Comparison of ENCODE assay signal across 14 cellular contexts in genomic region chr1:157249326-157249725, GRCh38.
DNase-seq lines count a peak whose midpoint lies in the region; ATAC-seq, FAIRE-seq and TF ChIP-seq lines count a peak whose summit lies in the region.
"Had no signal": no experiment of that assay in that cellular context is flagged by ENCODE, and none has a peak within 500 bp of the region (broad histone marks: within the 10 kb centered on the region; RNA-seq: fewer than 3 reads in every experiment).

No MANE protein-coding gene starts in this region.

- H2BK5ac ChIP-seq in neuronal stem cell (ENCODE audit: low read length) = no peak overlapping the region

- H3K27me3 ChIP-seq in GM06990 (replicated peaks; ENCODE audit: control insufficient read depth, insufficient read depth, low read length) (no peaks in the 10 kb centered on the region), GM12878 (replicated peaks in 1 of 2; ENCODE audit: control insufficient read depth in 2 of 2, insufficient read depth in 2 of 2, low read length in 1 of 2) (0 out of 4 replicates have a peak, but pooled peaks cover 0 to 4% of the 10 kb centered on the region in 2 experiments), neuronal stem cell (ENCODE audit: control insufficient read depth in 3 of 3, insufficient read depth in 3 of 3, low read depth in 1 of 3, low read length in 3 of 3) (no peaks in the 10 kb centered on the region)
- H3K27me3 ChIP-seq: Peyer's patch had no signal

- H3K4ac ChIP-seq in neuronal stem cell (ENCODE audit: low read length) = no peak overlapping the region

- H2AFZ ChIP-seq in GM12878 (ENCODE audit: control insufficient read depth, low read depth, low read length) (no peak overlapping the region), neuronal stem cell (ENCODE audit: low read length) (no peak overlapping the region)

- H3K36me3 ChIP-seq in GM06990 (ENCODE audit: control insufficient read depth, insufficient read depth, low read length) (no peaks in the 10 kb centered on the region), GM12878 (ENCODE audit: control insufficient read depth in 2 of 2, insufficient read depth in 2 of 2, low read length in 1 of 2) (no peaks in the 10 kb centered on the region), neuronal stem cell (replicated peaks in 1 of 2; ENCODE audit: control insufficient read depth in 2 of 2, insufficient read depth in 2 of 2, low read length in 2 of 2) (no peaks in the 10 kb centered on the region)
- H3K36me3 ChIP-seq: Peyer's patch had no signal

- RAD21 ChIA-PET in GM12878 (lab: Charles Lee; ENCODE audit: unreplicated experiment) = interaction anchor here (1.2 kb wide), 1 partner anchor 159 kb away, joined by 3 read pairs; no protein-coding TSS in a partner anchor

- H3K36me3 Mint-ChIP-seq in activated T-cell treated with anti-CD3 and anti-CD28 coated beads, Interleukin-2, amount 50 U/mL, for 4 hours (ENCODE audit: insufficient read depth) = no peaks in the 10 kb centered on the region

- H3K9me3 ChIP-seq in GM12878 (replicated peaks; ENCODE audit: control insufficient read depth, insufficient read depth, low read length) (no peaks in the 10 kb centered on the region; the same call in 2 of the 3 replicates), neuronal stem cell (replicated peaks in 1 of 2; ENCODE audit: control insufficient read depth in 2 of 2, insufficient read depth in 1 of 2, low read depth in 1 of 2, low read length in 2 of 2) (peaks cover 0 to 2% of the 10 kb centered on the region in 2 donors)

- no TSS peak for BruUV-seq in GM12878 (replicated peaks; lab: Mats Ljungman, UMichigan)

- H3K4me3 Mint-ChIP-seq in activated T-cell treated with anti-CD3 and anti-CD28 coated beads, Interleukin-2, amount 50 U/mL, for 4 hours = no peak overlapping the region
- H3K4me3 Mint-ChIP-seq: activated T-helper 1 cell treated with anti-CD3 and anti-CD28 coated beads, Interleukin-12 subunit alpha, Interleukin-12 subunit beta, Interleukin-2, Interleukin-4 antibody, amounts not matched to agents 30 ng/mL and 10 ng/mL and 1 ng/mL, durations not matched to agents 14 hours and 24 hours and 36 hours; naive thymus-derived CD4-positive, alpha-beta T cell had no signal

- no peak for TF ChIP-seq RAD21 in GM12878 (IDR thresholded peaks at IDR 0.05; ENCODE audit: insufficient read depth, low read depth, low read length)

- no peak overlapping the region for H2BK15ac ChIP-seq in neuronal stem cell (ENCODE audit: low read length)

- no peaks in the 10 kb centered on the region for H3K79me2 ChIP-seq in GM12878 (ENCODE audit: control insufficient read depth, insufficient read depth, low read length)

- DNase-seq in GM06990 (ENCODE audit: extremely low read depth, insufficient read length) = peak; percentile 20
- DNase-seq in GM12878 (ENCODE audit: low read depth, low spot score) = peak; percentile 56
- DNase-seq in urothelium cell line (ENCODE audit: low spot score) = no peak
- DNase-seq in epidermal melanocyte (ENCODE audit: insufficient read length, low spot score) = no peak
- DNase-seq in neuronal stem cell (ENCODE audit: low spot score) = no peak
- DNase-seq in activated T-cell treated with anti-CD3 and anti-CD28 coated beads, Interleukin-2, amount 50 U/mL, for 4 hours = no peak
- DNase-seq: activated CD4-positive, alpha-beta T cell treated with anti-CD3 and anti-CD28 coated beads for 1 hour; naive thymus-derived CD4-positive, alpha-beta T cell; NCI-H345; Peyer's patch; stimulated activated CD4-positive, alpha-beta T cell treated with anti-CD3 and anti-CD28 coated beads, Interleukin-2, amount 100 ng/mL, for 24 hours had no signal

- no peak overlapping the region for H2BK120ac ChIP-seq in neuronal stem cell (ENCODE audit: low read depth, low read length)

- no peak overlapping the region for H3K23ac ChIP-seq in neuronal stem cell (ENCODE audit: low read depth, low read length, poor library complexity)

- no peak overlapping the region for H4K8ac ChIP-seq in neuronal stem cell (ENCODE audit: low read depth, low read length)

- no peaks in the 10 kb centered on the region for H3K9me3 Mint-ChIP-seq in activated T-cell treated with anti-CD3 and anti-CD28 coated beads, Interleukin-2, amount 50 U/mL, for 4 hours
- H3K9me3 Mint-ChIP-seq: activated T-helper 1 cell treated with anti-CD3 and anti-CD28 coated beads, Interleukin-12 subunit alpha, Interleukin-12 subunit beta, Interleukin-2, Interleukin-4 antibody, amounts not matched to agents 30 ng/mL and 10 ng/mL and 1 ng/mL, durations not matched to agents 14 hours and 24 hours and 36 hours had no signal

- no peak overlapping the region for H3K18ac ChIP-seq in neuronal stem cell (ENCODE audit: low read length)

- WGBS in GM12878 (ENCODE audit: insufficient coverage, insufficient replicate concordance, low lambda C conversion rate, missing lambda C conversion rate) = 4% methylated on average over 2 of the region's 2 CpGs
- WGBS in neuronal stem cell (ENCODE audit: extremely low coverage in 2 of 2, insufficient read length in 2 of 2, insufficient replicate concordance in 1 of 2), 2 donors = no CpG with 5 or more reads among the region's 2 CpGs

- POLR2A ChIA-PET in GM12878 (lab: Charles Lee) = interaction anchor here (0.9 to 1.6 kb wide), 3 partner anchors 8 to 19 kb away, joined by 3 to 4 read pairs (median 3); no protein-coding TSS in a partner anchor

- peak; percentile 74 for ATAC-seq in GM18907 (IDR thresholded peaks at IDR 0.05; ENCODE audit: unreplicated experiment)
- ATAC-seq in HG03060 (IDR thresholded peaks at IDR 0.05; ENCODE audit: low read depth, unreplicated experiment) = peak; percentile 49
- peak; percentile 96 for ATAC-seq in GM12878
- no peak for ATAC-seq in activated T-cell treated with anti-CD3 and anti-CD28 coated beads, Interleukin-2, amount 50 U/mL, for 4 hours
- ATAC-seq: naive thymus-derived CD4-positive, alpha-beta T cell had no signal

- CTCF ChIA-PET in GM12878 (lab: Yijun Ruan, JAX) = interaction anchor here (1.0 to 2.3 kb wide), 3 partner anchors 11 to 20 kb away, joined by 3 to 7 read pairs (median 4); no protein-coding TSS in a partner anchor

- H3K4me3 ChIP-seq in GM06990 (replicated peaks; ENCODE audit: low read depth, low read length) = no peak overlapping the region
- H3K4me3 ChIP-seq in GM12878 = no peak overlapping the region
- H3K4me3 ChIP-seq in neuronal stem cell (ENCODE audit: low read length in 2 of 2) = no peak overlapping the region
- H3K4me3 ChIP-seq: Peyer's patch had no signal

- H2AK5ac ChIP-seq in neuronal stem cell (ENCODE audit: low read depth, low read length) = no peak overlapping the region

- TF ChIP-seq CTCF in GM06990 (IDR thresholded peaks at IDR 0.05; ENCODE audit: insufficient read depth, low read length, poor library complexity, severe bottlenecking) = no peak
- no peak for TF ChIP-seq CTCF in GM12878 (IDR thresholded peaks at IDR 0.05 in 2 of 3, conservative IDR thresholded peaks at IDR 0.05 in 1 of 3; ENCODE audit: control insufficient read depth in 2 of 3, extremely low read depth in 1 of 3, insufficient read depth in 1 of 3, low read depth in 3 of 3, low read length in 3 of 3)

- H4K91ac ChIP-seq in neuronal stem cell (ENCODE audit: low read depth, low read length, poor library complexity) = no peak overlapping the region

- H3K4me2 ChIP-seq in GM12878 (ENCODE audit: control insufficient read depth, insufficient read depth) (no peak overlapping the region), neuronal stem cell (ENCODE audit: insufficient read depth, low read length, poor library complexity, severe bottlenecking) (no peak overlapping the region)

- SMC1A ChIA-PET in GM12878 (lab: Charles Lee; ENCODE audit: uncharacterized antibody, unreplicated experiment) = interaction anchor here (1.3 to 1.9 kb wide), 4 partner anchors 9 to 18 kb away, joined by 3 to 11 read pairs (median 4); no protein-coding TSS in a partner anchor

- peaks cover 61% of the 10 kb centered on the region for H3K27me3 Mint-ChIP-seq in activated T-cell treated with anti-CD3 and anti-CD28 coated beads, Interleukin-2, amount 50 U/mL, for 4 hours (ENCODE audit: low read depth)

- FAIRE-seq in GM12878 (lab: Jason Lieb, UNC) = no peak
- FAIRE-seq in urothelium cell line (lab: Jason Lieb, UNC) = no peak

- in situ Hi-C loops in GM12878 (cut with MboI) = no loop called here

- no peak overlapping the region for H2BK12ac ChIP-seq in neuronal stem cell (ENCODE audit: low read length)

- no peak overlapping the region for H3K14ac ChIP-seq in neuronal stem cell (ENCODE audit: low read length)

- peak; percentile 55 to 84; a peak in 2 of 4 replicates for TF ChIP-seq EP300 in GM12878 (IDR thresholded peaks at IDR 0.05; ENCODE audit: borderline replicate concordance in 1 of 2, control insufficient read depth in 1 of 2, low read depth in 2 of 2, low read length in 2 of 2)

- intact Hi-C loops in GM12878 (cut with micrococcal nuclease; ENCODE audit: unreplicated experiment) = loop anchor here (5.0 kb wide), 1 partner anchor 58 kb away; no protein-coding TSS in a partner anchor

- H3K4me1 ChIP-seq in GM12878 (ENCODE audit: control insufficient read depth, insufficient read depth, low read length) = peaks cover 7% of the 10 kb centered on the region
- H3K4me1 ChIP-seq in neuronal stem cell (ENCODE audit: control insufficient read depth in 2 of 2, insufficient read depth in 1 of 2, low read depth in 1 of 2, low read length in 2 of 2) = no peaks in the 10 kb centered on the region
- H3K4me1 ChIP-seq: Peyer's patch had no signal

- no peaks in the 10 kb centered on the region for H3K4me1 Mint-ChIP-seq in activated T-cell treated with anti-CD3 and anti-CD28 coated beads, Interleukin-2, amount 50 U/mL, for 4 hours (ENCODE audit: low read depth)
- H3K4me1 Mint-ChIP-seq: naive thymus-derived CD4-positive, alpha-beta T cell had no signal

- no peaks in the 10 kb centered on the region for H4K20me1 ChIP-seq in GM12878 (ENCODE audit: control insufficient read depth, insufficient read depth)

- no peak overlapping the region for H3K9ac ChIP-seq in GM12878 (ENCODE audit: control insufficient read depth, insufficient read depth, low read length)
- no peak overlapping the region for H3K9ac ChIP-seq in neuronal stem cell (ENCODE audit: low read depth, low read length, poor library complexity)

- H3K79me1 ChIP-seq in neuronal stem cell (ENCODE audit: low read depth, low read length) = no peaks in the 10 kb centered on the region

- no peak for TF ChIP-seq POLR2A in GM12878 (IDR thresholded peaks at IDR 0.05; ENCODE audit: low read depth, low read length)

- no peak overlapping the region for H3K27ac ChIP-seq in GM12878 (ENCODE audit: control insufficient read depth, insufficient read depth)
- no peak overlapping the region for H3K27ac ChIP-seq in neuronal stem cell (replicated peaks; ENCODE audit: low read length)
- H3K27ac ChIP-seq: Peyer's patch had no signal

TF ChIP-seq in GM12878, 131 proteins besides CTCF, POLR2A, EP300 and RAD21 (continues in another document):
- TF ChIP-seq ATF7 (IDR thresholded peaks at IDR 0.05; ENCODE audit: low read depth) (peak; percentile 71), NBN (IDR thresholded peaks at IDR 0.05) (peak; percentile 72; the same call in 1 of the 2 replicates)

Comparison
In these comparisons a context has a peak if more than half of its experiments do, and no peak if none do; other contexts are left out.
1. DNase-seq: peak in GM06990 (single experiment) and GM12878 (single experiment); none in urothelium cell line (single experiment), epidermal melanocyte (single experiment), neuronal stem cell (single experiment) and activated T-cell treated with anti-CD3 and anti-CD28 coated beads, Interleukin-2, amount 50 U/mL, for 4 hours (single experiment).
2. ATAC-seq: peak in GM18907 (single experiment), HG03060 (single experiment) and GM12878 (single experiment); none in activated T-cell treated with anti-CD3 and anti-CD28 coated beads, Interleukin-2, amount 50 U/mL, for 4 hours (0 of 2).